Comparison of ENCODE assay signal across 1 cellular context in genomic region chr7:94313926-94314325, GRCh38.
TF ChIP-seq lines count a peak whose summit lies in the region.

No MANE protein-coding gene starts in this region.

TF ChIP-seq in GM23338, 12 proteins besides CTCF, POLR2A, EP300 and RAD21 (continued from another document):
- TF ChIP-seq ZNF462 (CRISPR knock-in tag; IDR thresholded peaks at IDR 0.05) (no peak), CREB1 (CRISPR knock-in tag; IDR thresholded peaks at IDR 0.05; ENCODE audit: low read depth) (no peak), ZNF114 (CRISPR knock-in tag; IDR thresholded peaks at IDR 0.05) (no peak), ZNF331 (CRISPR knock-in tag; IDR thresholded peaks at IDR 0.05; ENCODE audit: low read depth) (no peak), POLR2AphosphoS5 (IDR thresholded peaks at IDR 0.05; ENCODE audit: low read depth) (no peak)
